Comparison of ENCODE assay signal across 1 cellular context in the genomic region with DNA sequence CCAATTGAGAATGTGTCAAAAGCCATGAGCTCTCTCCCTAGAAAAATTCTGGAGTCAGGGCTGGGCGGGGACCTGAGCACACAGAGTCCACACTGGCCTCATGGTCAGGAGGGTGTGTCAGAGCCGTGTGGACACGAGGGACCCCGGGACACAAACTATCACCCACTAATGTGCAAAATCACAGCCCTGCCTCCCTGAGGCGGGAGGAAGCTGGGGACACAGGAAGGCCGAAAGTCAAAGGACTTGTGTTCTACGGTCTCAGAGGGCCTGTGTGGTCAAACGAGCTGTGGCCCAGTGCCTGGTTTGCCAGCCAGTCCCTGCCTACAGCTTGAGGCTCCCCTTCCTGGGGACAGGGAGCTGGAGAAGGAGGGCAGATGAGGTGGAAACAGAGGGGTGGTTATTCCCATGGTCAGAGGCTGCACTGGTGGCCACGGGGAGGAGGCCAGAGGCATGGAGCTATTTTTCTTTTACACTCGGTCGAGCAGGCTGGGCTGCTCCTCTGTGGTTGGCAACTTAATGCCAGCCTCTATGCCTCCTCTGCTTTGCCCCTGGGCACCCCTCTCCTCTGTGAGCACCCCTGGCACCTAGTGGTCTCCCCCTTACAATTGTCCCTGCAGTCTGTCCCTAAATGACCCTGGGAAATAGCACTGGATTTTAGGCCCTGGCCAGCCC.
TF ChIP-seq lines count a peak whose summit lies in the region.

No MANE protein-coding gene starts in this region.

TF ChIP-seq in HepG2, 621 proteins besides CTCF, POLR2A, EP300 and RAD21:
- TF ChIP-seq, protein P1, sequence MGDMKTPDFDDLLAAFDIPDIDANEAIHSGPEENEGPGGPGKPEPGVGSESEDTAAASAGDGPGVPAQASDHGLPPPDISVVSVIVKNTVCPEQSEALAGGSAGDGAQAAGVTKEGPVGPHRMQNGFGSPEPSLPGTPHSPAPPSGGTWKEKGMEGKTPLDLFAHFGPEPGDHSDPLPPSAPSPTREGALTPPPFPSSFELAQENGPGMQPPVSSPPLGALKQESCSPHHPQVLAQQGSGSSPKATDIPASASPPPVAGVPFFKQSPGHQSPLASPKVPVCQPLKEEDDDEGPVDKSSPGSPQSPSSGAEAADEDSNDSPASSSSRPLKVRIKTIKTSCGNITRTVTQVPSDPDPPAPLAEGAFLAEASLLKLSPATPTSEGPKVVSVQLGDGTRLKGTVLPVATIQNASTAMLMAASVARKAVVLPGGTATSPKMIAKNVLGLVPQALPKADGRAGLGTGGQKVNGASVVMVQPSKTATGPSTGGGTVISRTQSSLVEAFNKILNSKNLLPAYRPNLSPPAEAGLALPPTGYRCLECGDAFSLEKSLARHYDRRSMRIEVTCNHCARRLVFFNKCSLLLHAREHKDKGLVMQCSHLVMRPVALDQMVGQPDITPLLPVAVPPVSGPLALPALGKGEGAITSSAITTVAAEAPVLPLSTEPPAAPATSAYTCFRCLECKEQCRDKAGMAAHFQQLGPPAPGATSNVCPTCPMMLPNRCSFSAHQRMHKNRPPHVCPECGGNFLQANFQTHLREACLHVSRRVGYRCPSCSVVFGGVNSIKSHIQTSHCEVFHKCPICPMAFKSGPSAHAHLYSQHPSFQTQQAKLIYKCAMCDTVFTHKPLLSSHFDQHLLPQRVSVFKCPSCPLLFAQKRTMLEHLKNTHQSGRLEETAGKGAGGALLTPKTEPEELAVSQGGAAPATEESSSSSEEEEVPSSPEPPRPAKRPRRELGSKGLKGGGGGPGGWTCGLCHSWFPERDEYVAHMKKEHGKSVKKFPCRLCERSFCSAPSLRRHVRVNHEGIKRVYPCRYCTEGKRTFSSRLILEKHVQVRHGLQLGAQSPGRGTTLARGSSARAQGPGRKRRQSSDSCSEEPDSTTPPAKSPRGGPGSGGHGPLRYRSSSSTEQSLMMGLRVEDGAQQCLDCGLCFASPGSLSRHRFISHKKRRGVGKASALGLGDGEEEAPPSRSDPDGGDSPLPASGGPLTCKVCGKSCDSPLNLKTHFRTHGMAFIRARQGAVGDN (CRISPR knock-in tag; IDR thresholded peaks at IDR 0.05) = peak; percentile 39
- TF ChIP-seq ZNF143 (CRISPR knock-in tag; IDR thresholded peaks at IDR 0.05) = no peak
